In the genomic region with DNA sequence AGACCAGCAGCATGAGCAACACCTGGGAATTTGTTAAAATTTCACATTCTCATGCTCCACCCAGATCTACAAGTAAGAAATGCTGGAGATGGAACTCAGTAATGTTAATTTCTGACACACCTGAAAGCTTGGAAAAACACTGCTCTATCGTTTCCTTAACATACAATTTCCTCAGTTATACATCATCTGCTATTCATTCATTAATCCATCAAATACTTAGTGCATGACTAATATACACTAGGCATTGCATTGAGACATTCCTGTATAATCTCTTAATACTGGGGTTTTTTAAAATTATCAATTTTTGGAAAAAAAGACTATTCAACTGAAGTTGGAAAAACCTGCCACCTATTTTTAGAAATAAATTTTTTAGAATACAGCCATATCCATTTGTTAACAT, we compare ENCODE assay signal across 1 cellular context.
TF ChIP-seq lines count a peak whose summit lies in the region.

No MANE protein-coding gene starts in this region.

TF ChIP-seq in SK-N-SH treated with all-trans-retinoic acid at 6 μM for 48 hours, 23 proteins besides CTCF, POLR2A, EP300 and RAD21 (continued from another document):
- TF ChIP-seq, protein P1, sequence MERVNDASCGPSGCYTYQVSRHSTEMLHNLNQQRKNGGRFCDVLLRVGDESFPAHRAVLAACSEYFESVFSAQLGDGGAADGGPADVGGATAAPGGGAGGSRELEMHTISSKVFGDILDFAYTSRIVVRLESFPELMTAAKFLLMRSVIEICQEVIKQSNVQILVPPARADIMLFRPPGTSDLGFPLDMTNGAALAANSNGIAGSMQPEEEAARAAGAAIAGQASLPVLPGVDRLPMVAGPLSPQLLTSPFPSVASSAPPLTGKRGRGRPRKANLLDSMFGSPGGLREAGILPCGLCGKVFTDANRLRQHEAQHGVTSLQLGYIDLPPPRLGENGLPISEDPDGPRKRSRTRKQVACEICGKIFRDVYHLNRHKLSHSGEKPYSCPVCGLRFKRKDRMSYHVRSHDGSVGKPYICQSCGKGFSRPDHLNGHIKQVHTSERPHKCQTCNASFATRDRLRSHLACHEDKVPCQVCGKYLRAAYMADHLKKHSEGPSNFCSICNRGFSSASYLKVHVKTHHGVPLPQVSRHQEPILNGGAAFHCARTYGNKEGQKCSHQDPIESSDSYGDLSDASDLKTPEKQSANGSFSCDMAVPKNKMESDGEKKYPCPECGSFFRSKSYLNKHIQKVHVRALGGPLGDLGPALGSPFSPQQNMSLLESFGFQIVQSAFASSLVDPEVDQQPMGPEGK (CRISPR knock-in tag; IDR thresholded peaks at IDR 0.05; ENCODE audit: borderline replicate concordance), result no peak
